Comparison of ENCODE assay signal across 27 cellular contexts in the genomic region with DNA sequence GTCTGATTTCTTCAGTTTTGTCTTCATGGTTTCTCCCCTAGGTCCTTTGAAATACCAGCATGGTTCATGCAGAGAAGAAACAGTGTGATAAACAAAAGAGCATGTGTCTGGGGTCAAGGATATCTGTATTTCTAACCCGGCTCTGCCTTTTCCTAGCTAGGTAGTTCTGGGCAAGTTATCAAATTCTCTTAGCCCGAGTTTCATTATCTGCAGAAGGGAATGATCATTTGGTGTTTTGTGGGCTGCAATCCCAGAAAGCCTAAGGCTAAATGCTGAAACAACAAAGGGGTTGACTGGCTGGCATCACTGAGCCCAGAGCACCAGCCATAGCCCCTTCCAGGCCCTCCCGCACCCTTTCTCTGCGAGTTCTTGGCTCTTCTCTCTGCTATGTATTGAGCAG. TPM values are rescaled to one million over a fixed set of nuclear protein-coding genes. Genes with fewer than 3 reads are reported as not detected.
"Had no signal": no experiment of that assay in that cellular context is flagged by ENCODE, and none has a peak within 500 bp of the region (broad histone marks: within the 10 kb centered on the region; RNA-seq: fewer than 3 reads in every experiment).

No MANE protein-coding gene starts in this region.

- H3K36me3 ChIP-seq: cardiac muscle cell, SJCRH30 had no signal

- H3K27ac Mint-ChIP-seq: activated B cell treated with CpG ODN at 0.5 μM for 24 hours; activated CD4-positive, alpha-beta T cell treated with anti-CD3 and anti-CD28 coated beads, Interleukin-2, amount 10 ng/mL, durations not matched to agents 24 days and 14 days; activated CD8-positive, alpha-beta memory T cell treated with anti-CD3 and anti-CD28 coated beads, Interleukin-2, amount 10 ng/mL, durations not matched to agents 7 days and 5 days; activated naive CD4-positive, alpha-beta T cell treated with anti-CD3 and anti-CD28 coated beads, Interleukin-2, amount 50 U/mL, for 24 hours; activated T-cell treated with anti-CD3 and anti-CD28 coated beads, Interleukin-2, amount 50 U/mL, for 24 hours; activated T-helper 1 cell treated with anti-CD3 and anti-CD28 coated beads, Interleukin-12 subunit alpha, Interleukin-12 subunit beta, Interleukin-2, Interleukin-4 antibody, amounts not matched to agents 30 ng/mL and 10 ng/mL and 1 ng/mL, durations not matched to agents 14 hours and 24 hours and 36 hours; T-helper 17 cell had no signal

- H3K4me1 Mint-ChIP-seq: activated B cell treated with CpG ODN at 0.5 μM for 24 hours; activated CD4-positive, alpha-beta T cell treated with anti-CD3 and anti-CD28 coated beads, Interleukin-2, amount 10 ng/mL, durations not matched to agents 24 days and 14 days; activated naive CD4-positive, alpha-beta T cell treated with anti-CD3 and anti-CD28 coated beads, Interleukin-2, amount 50 U/mL, for 24 hours had no signal

- H3K27me3 ChIP-seq: SJCRH30 had no signal

- H3K9me3 ChIP-seq: SJCRH30 had no signal

- H3K9me3 Mint-ChIP-seq: activated B cell treated with CpG ODN at 0.5 μM for 24 hours; activated CD4-positive, alpha-beta T cell treated with anti-CD3 and anti-CD28 coated beads, Interleukin-2, amount 10 ng/mL, durations not matched to agents 24 days and 14 days; activated naive CD4-positive, alpha-beta T cell treated with anti-CD3 and anti-CD28 coated beads, Interleukin-2, amount 50 U/mL, for 24 hours; activated T-cell treated with anti-CD3 and anti-CD28 coated beads, Interleukin-2, amount 50 U/mL, for 24 hours; activated T-helper 1 cell treated with anti-CD3 and anti-CD28 coated beads, Interleukin-12 subunit alpha, Interleukin-12 subunit beta, Interleukin-2, Interleukin-4 antibody, amounts not matched to agents 30 ng/mL and 10 ng/mL and 1 ng/mL, durations not matched to agents 14 hours and 24 hours and 36 hours; brain had no signal

- DNase-seq: activated B cell treated with CpG ODN at 0.5 μM for 24 hours; activated CD4-positive, alpha-beta T cell treated with anti-CD3 and anti-CD28 coated beads for 1 hour; activated CD4-positive, alpha-beta T cell treated with anti-CD3 and anti-CD28 coated beads, Interleukin-2, amount 10 ng/mL, durations not matched to agents 24 days and 14 days; activated CD4-positive, alpha-beta T cell treated with anti-CD3 and anti-CD28 coated beads, Interleukin-2, amount 50 U/mL, for 48 hours; activated CD8-positive, alpha-beta memory T cell treated with anti-CD3 and anti-CD28 coated beads, Interleukin-2, amount 10 ng/mL, durations not matched to agents 7 days and 5 days; activated effector memory CD4-positive, alpha-beta T cell treated with Interleukin-2 at 50 U/mL for 16 hours; activated naive CD4-positive, alpha-beta T cell; activated T-cell treated with anti-CD3 and anti-CD28 coated beads, Interleukin-2, amount 50 U/mL, for 24 hours; amniotic stem cell; NCI-H1105 treated with DMSO at 0.1 percent for 48 hours; NCI-H1436 treated with DMSO at 0.1 percent for 48 hours; NCI-H187; NCI-H2081; NCI-H446 treated with DMSO at 0.1 percent for 48 hours; NCI-H524 treated with DMSO at 0.1 percent for 48 hours; NCI-H748 treated with DMSO at 0.1 percent for 48 hours; Right ventricle myocardium superior; SJCRH30; T-helper 17 cell; T-helper 9 cell had no signal

- ATAC-seq: activated CD8-positive, alpha-beta memory T cell treated with anti-CD3 and anti-CD28 coated beads, Interleukin-2, amount 10 ng/mL, durations not matched to agents 7 days and 5 days; Panc1; T-helper 17 cell had no signal

- H3K27ac ChIP-seq: cardiac muscle cell, RWPE1, SJCRH30 had no signal

- H3K4me3 ChIP-seq: cardiac muscle cell, SJCRH30 had no signal

- H3K4me3 Mint-ChIP-seq: activated B cell treated with CpG ODN at 0.5 μM for 24 hours; activated CD4-positive, alpha-beta T cell treated with anti-CD3 and anti-CD28 coated beads, Interleukin-2, amount 10 ng/mL, durations not matched to agents 24 days and 14 days; activated CD8-positive, alpha-beta memory T cell treated with anti-CD3 and anti-CD28 coated beads, Interleukin-2, amount 10 ng/mL, durations not matched to agents 7 days and 5 days; activated naive CD4-positive, alpha-beta T cell treated with anti-CD3 and anti-CD28 coated beads, Interleukin-2, amount 50 U/mL, for 24 hours; activated T-cell treated with anti-CD3 and anti-CD28 coated beads, Interleukin-2, amount 50 U/mL, for 24 hours; activated T-helper 1 cell treated with anti-CD3 and anti-CD28 coated beads, Interleukin-12 subunit alpha, Interleukin-12 subunit beta, Interleukin-2, Interleukin-4 antibody, amounts not matched to agents 30 ng/mL and 10 ng/mL and 1 ng/mL, durations not matched to agents 14 hours and 24 hours and 36 hours; T-helper 17 cell had no signal

- H3K36me3 Mint-ChIP-seq: activated CD8-positive, alpha-beta memory T cell treated with anti-CD3 and anti-CD28 coated beads, Interleukin-2, amount 10 ng/mL, durations not matched to agents 7 days and 5 days; activated naive CD4-positive, alpha-beta T cell treated with anti-CD3 and anti-CD28 coated beads, Interleukin-2, amount 50 U/mL, for 24 hours; brain had no signal

RNA-seq across cellular contexts. Expression of a gene that starts 51.7 kb away (rescaled TPM):
- total RNA-seq: activated B cell treated with CpG ODN at 0.5 μM for 24 hours; activated CD4-positive, alpha-beta T cell treated with anti-CD3 and anti-CD28 coated beads, Interleukin-2, amount 10 ng/mL, durations not matched to agents 24 days and 14 days; activated CD8-positive, alpha-beta memory T cell treated with anti-CD3 and anti-CD28 coated beads, Interleukin-2, amount 10 ng/mL, durations not matched to agents 7 days and 5 days; activated T-helper 1 cell treated with anti-CD3 and anti-CD28 coated beads, Interleukin-12 subunit alpha, Interleukin-12 subunit beta, Interleukin-2, Interleukin-4 antibody, amounts not matched to agents 30 ng/mL and 10 ng/mL and 1 ng/mL, durations not matched to agents 14 hours and 24 hours and 36 hours; astrocyte; cardiac muscle cell; Right ventricle myocardium superior; SJCRH30; T-helper 17 cell had no signal
- polyA plus RNA-seq: cardiac muscle cell had no signal
